In genomic region chr10:52314007-52314821, GRCh38 we compare ENCODE assay signal across 8 cellular contexts. TPM values are rescaled to one million over a fixed set of nuclear protein-coding genes. Genes with fewer than 3 reads are reported as not detected.
A peak's percentile ranks its signal among the peaks of the same experiment; 100 is the strongest.
DNase-seq lines count a peak whose midpoint lies in the region; ATAC-seq and TF ChIP-seq lines count a peak whose summit lies in the region.

Gene DKK1 (plus strand): TSS chr10:52314281. CDS start chr10:52314435, 154 bp downstream.

- no peaks in the 10 kb centered on the region for H3K9me3 Mint-ChIP-seq in WTC11
- peaks cover 0 to 14% (median 0%) of the 10 kb centered on the region in 9 donors for H3K9me3 Mint-ChIP-seq in naive thymus-derived CD8-positive, alpha-beta T cell

- peak; percentile 87 for TF ChIP-seq CTCF in WTC11 (IDR thresholded peaks at IDR 0.05)
- peak; percentile 90 for TF ChIP-seq CTCF in fibroblast of villous mesenchyme (IDR thresholded peaks at IDR 0.05; ENCODE audit: insufficient read depth, low read depth, low read length)

- peaks cover 15% of the 10 kb centered on the region for H3K4me1 Mint-ChIP-seq in WTC11
- H3K4me1 Mint-ChIP-seq in naive thymus-derived CD8-positive, alpha-beta T cell = peaks cover 8 to 19% (median 17%) of the 10 kb centered on the region in 4 donors

- H3K4me1 ChIP-seq in HUES48 (ENCODE audit: control insufficient read depth, insufficient read depth, low read length) (peaks cover 11% of the 10 kb centered on the region), aorta (ENCODE audit: control insufficient read depth in 1 of 2, insufficient read depth in 2 of 2, low read length in 2 of 2) (peaks cover 0 to 1% of the 10 kb centered on the region in 2 donors)

- intact Hi-C loops in aorta (cut with DNase I) = no loop called here

- H3K36me3 ChIP-seq in HUES48 (ENCODE audit: control insufficient read depth, insufficient read depth, low read length) (no peaks in the 10 kb centered on the region), aorta (ENCODE audit: control insufficient read depth in 1 of 2, insufficient read depth in 2 of 2, low read length in 1 of 2) (no peaks in the 10 kb centered on the region)

- POLR2A ChIA-PET in WTC11 (lab: Charles Lee) = interaction anchor here (0.8 kb wide), 1 partner anchor 352 kb away, joined by 3 read pairs; no protein-coding TSS in a partner anchor
- POLR2A ChIA-PET in naive thymus-derived CD8-positive, alpha-beta T cell (lab: Charles Lee) = no interaction called here

- H3K9ac ChIP-seq in HUES48 (ENCODE audit: low read depth, low read length) = no peak within 1 kb of the TSS

- peak; percentile 85 for ATAC-seq in WTC11
- ATAC-seq in naive thymus-derived CD8-positive, alpha-beta T cell = no peak
- peak; percentile 83 for ATAC-seq in aorta (ENCODE audit: low FRiP score)
- no peak for ATAC-seq in GM18861 (IDR thresholded peaks at IDR 0.05; ENCODE audit: unreplicated experiment)

- H3K4me3 Mint-ChIP-seq in WTC11 = peak within 1 kb of the TSS; percentile 85
- peak within 1 kb of the TSS in 8 of 10 donors; percentile 19 to 76 (median 42) for H3K4me3 Mint-ChIP-seq in naive thymus-derived CD8-positive, alpha-beta T cell

- H3K4me3 ChIP-seq in HUES48 (ENCODE audit: low read depth, low read length) (peak within 1 kb of the TSS; percentile 82), fibroblast of villous mesenchyme (ENCODE audit: low read depth, low read length) (peak within 1 kb of the TSS; percentile 92), aorta (ENCODE audit: low read length in 2 of 2) (peak within 1 kb of the TSS; percentile 45 to 50)

- H3K27me3 ChIP-seq in HUES48 (ENCODE audit: control insufficient read depth, insufficient read depth, low read length) (peaks cover 86% of the 10 kb centered on the region), aorta (ENCODE audit: control insufficient read depth in 1 of 2, insufficient read depth in 2 of 2, low read length in 1 of 2) (no peaks in the 10 kb centered on the region)

- CTCF ChIA-PET in WTC11 (lab: Charles Lee) = interaction anchor here (0.6 to 1.4 kb wide), 31 partner anchors 8 to 1231 kb away, joined by 3 to 20 read pairs (median 3); no protein-coding TSS in a partner anchor

- peak within 1 kb of the TSS; percentile 21 for H3K27ac ChIP-seq in HUES48 (ENCODE audit: low read depth, low read length)
- no peak within 1 kb of the TSS for H3K27ac ChIP-seq in aorta (ENCODE audit: low read depth in 1 of 2, low read length in 2 of 2)

- no peak within 1 kb of the TSS for H3K27ac Mint-ChIP-seq in WTC11
- H3K27ac Mint-ChIP-seq in naive thymus-derived CD8-positive, alpha-beta T cell = no peak within 1 kb of the TSS

- peak; percentile 30 for DNase-seq in activated T-cell treated with anti-CD3 and anti-CD28 coated beads for 48 hours (ENCODE audit: low read depth)
- DNase-seq in activated T-cell treated with anti-CD3 and anti-CD28 coated beads, Interleukin-2, amount 50 U/mL, for 1 hour = no peak
- peak; percentile 88 for DNase-seq in WTC11 (ENCODE audit: low spot score)
- DNase-seq in fibroblast of villous mesenchyme (ENCODE audit: low read depth) = peak; percentile 84
- DNase-seq in naive thymus-derived CD8-positive, alpha-beta T cell = peak in 1 of 10 donors; percentile 1
- peak; percentile 60 to 87 for DNase-seq in aorta

- H3K9me3 ChIP-seq in HUES48 (ENCODE audit: control insufficient read depth, insufficient read depth, low read length) (no peaks in the 10 kb centered on the region), aorta (ENCODE audit: control insufficient read depth, low read length) (no peaks in the 10 kb centered on the region)

- peaks cover 93% of the 10 kb centered on the region for H3K27me3 Mint-ChIP-seq in WTC11 (ENCODE audit: low read depth)
- H3K27me3 Mint-ChIP-seq in naive thymus-derived CD8-positive, alpha-beta T cell = peaks cover 24 to 82% (median 47%) of the 10 kb centered on the region in 5 donors

- 1% methylated on average over 52 to 53 of the region's 53 CpGs for WGBS in aorta, 2 donors

- no peaks in the 10 kb centered on the region for H3K36me3 Mint-ChIP-seq in WTC11
- H3K36me3 Mint-ChIP-seq in naive thymus-derived CD8-positive, alpha-beta T cell = peaks cover 0 to 4% (median 0%) of the 10 kb centered on the region in 3 donors

TF ChIP-seq in WTC11, 78 proteins besides CTCF, POLR2A, EP300 and RAD21 (continues in another document):
- TF ChIP-seq OVOL2 (CRISPR knock-in tag; IDR thresholded peaks at IDR 0.05; ENCODE audit: borderline replicate concordance) (no peak), TP53 (CRISPR knock-in tag; IDR thresholded peaks at IDR 0.05) (no peak), SMAD3 (CRISPR knock-in tag; IDR thresholded peaks at IDR 0.05; ENCODE audit: borderline replicate concordance) (no peak), ZNF121 (CRISPR knock-in tag; IDR thresholded peaks at IDR 0.05) (no peak), USF2 (CRISPR knock-in tag; IDR thresholded peaks at IDR 0.05) (no peak), CREM (CRISPR knock-in tag; IDR thresholded peaks at IDR 0.05) (0 out of 2 replicates have a peak, but pooled peaks have one; percentile 37), SMAD4 (CRISPR knock-in tag; IDR thresholded peaks at IDR 0.05) (no peak), SP1 (CRISPR knock-in tag; conservative IDR thresholded peaks at IDR 0.05) (peak; percentile 71), ZNF317 (CRISPR knock-in tag; IDR thresholded peaks at IDR 0.05; ENCODE audit: borderline replicate concordance, low read depth) (no peak), AFF4 (CRISPR knock-in tag; IDR thresholded peaks at IDR 0.05; ENCODE audit: borderline replicate concordance) (no peak), FOXK1 (CRISPR knock-in tag; IDR thresholded peaks at IDR 0.05) (0 out of 2 replicates have a peak, but pooled peaks have one; percentile 28)
- TF ChIP-seq, protein P1, sequence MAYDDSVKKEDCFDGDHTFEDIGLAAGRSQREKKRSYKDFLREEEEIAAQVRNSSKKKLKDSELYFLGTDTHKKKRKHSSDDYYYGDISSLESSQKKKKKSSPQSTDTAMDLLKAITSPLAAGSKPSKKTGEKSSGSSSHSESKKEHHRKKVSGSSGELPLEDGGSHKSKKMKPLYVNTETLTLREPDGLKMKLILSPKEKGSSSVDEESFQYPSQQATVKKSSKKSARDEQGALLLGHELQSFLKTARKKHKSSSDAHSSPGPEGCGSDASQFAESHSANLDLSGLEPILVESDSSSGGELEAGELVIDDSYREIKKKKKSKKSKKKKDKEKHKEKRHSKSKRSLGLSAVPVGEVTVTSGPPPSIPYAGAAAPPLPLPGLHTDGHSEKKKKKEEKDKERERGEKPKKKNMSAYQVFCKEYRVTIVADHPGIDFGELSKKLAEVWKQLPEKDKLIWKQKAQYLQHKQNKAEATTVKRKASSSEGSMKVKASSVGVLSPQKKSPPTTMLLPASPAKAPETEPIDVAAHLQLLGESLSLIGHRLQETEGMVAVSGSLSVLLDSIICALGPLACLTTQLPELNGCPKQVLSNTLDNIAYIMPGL (CRISPR knock-in tag; IDR thresholded peaks at IDR 0.05) = peak; percentile 32; the same call in 1 of the 2 replicates
- TF ChIP-seq, protein P2, sequence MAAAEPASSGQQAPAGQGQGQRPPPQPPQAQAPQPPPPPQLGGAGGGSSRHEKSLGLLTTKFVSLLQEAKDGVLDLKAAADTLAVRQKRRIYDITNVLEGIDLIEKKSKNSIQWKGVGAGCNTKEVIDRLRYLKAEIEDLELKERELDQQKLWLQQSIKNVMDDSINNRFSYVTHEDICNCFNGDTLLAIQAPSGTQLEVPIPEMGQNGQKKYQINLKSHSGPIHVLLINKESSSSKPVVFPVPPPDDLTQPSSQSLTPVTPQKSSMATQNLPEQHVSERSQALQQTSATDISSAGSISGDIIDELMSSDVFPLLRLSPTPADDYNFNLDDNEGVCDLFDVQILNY (CRISPR knock-in tag; IDR thresholded peaks at IDR 0.05) = 0 out of 2 replicates have a peak, but pooled peaks have one; percentile 31

RNA-seq across cellular contexts. Expression of gene DKK1, which starts in this region (rescaled TPM):
- total RNA-seq in WTC11 (2021) (0.78 to 1.1 TPM (median 1.0 TPM) in 3 replicates), fibroblast of villous mesenchyme (84.4 and 138 TPM in 2 replicates), aorta (1 to 10 TPM in 1 of 2 donors, under 1 TPM in 1; 0.96 to 2.4 TPM)
- not detected for total RNA-seq in naive thymus-derived CD8-positive, alpha-beta T cell
- not detected for polyA plus RNA-seq in naive thymus-derived CD8-positive, alpha-beta T cell
- under 1 TPM in 1 of 2 donors, not detected in 1; 0.84 TPM for polyA plus RNA-seq in aorta

Comparison
In these comparisons a context has a peak if more than half of its experiments do, and no peak if none do; other contexts are left out.
1. RNA of gene DKK1 (total RNA-seq): 84.4 to 138 TPM in fibroblast of villous mesenchyme; 0.96 to 2.4 TPM in aorta, 0.78 to 1.1 TPM in WTC11 and not detected in naive thymus-derived CD8-positive, alpha-beta T cell; every median in the first group is over 10 times any median in the second.
2. ATAC-seq: peak in WTC11 (single experiment) and aorta (single experiment); none in naive thymus-derived CD8-positive, alpha-beta T cell (0 of 2) and GM18861 (single experiment).
3. Peak in every context shown above with its lines, with median percentiles within 50 percentile points of each other: H3K4me3 ChIP-seq.